In the genomic region with DNA sequence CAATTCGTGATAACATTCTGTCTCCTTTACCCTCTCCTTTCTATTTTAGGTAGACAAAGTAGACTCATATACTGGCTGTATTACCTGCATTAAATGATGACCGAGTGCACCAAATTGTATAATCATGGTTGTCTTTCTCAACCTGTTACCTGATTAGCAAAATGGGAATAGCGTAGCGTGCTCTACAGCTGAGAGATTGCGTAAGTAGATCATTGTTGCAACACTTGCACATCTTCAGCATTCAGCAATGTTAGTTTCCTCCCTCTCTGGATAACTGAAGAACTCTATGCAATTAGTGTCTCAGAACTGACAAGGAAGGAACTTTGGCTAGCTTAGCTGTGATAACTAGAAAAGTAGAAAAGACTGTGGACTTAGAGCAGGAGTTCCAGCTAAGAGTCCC, we compare ENCODE assay signal across 18 cellular contexts.
"Had no signal": no experiment of that assay in that cellular context is flagged by ENCODE, and none has a peak within 500 bp of the region (broad histone marks: within the 10 kb centered on the region; RNA-seq: fewer than 3 reads in every experiment).

No MANE protein-coding gene starts in this region.

- H3K27me3 ChIP-seq: esophagus muscularis mucosa, neural progenitor cell, ovary, right atrium auricular region had no signal

- DNase-seq: effector memory CD8-positive, alpha-beta T cell; foreskin fibroblast; immature natural killer cell; kidney; left cardiac atrium; left ventricle myocardium superior; mesenchymal stem cell; midbrain; nucleus accumbens; ovary; small intestine; stimulated activated CD4-positive, alpha-beta T cell treated with anti-CD3 and anti-CD28 coated beads, Interleukin-12 subunit alpha, Interleukin-12 subunit beta, amount 100 ng/mL, for 4 hours; stimulated activated naive CD4-positive, alpha-beta T cell had no signal

- H3K9me3 ChIP-seq: esophagus muscularis mucosa, ovary, right atrium auricular region had no signal

- H2AFZ ChIP-seq: neural progenitor cell had no signal

- H3K4me2 ChIP-seq: neural progenitor cell had no signal

- H3K4me3 ChIP-seq: esophagus muscularis mucosa, lung, neural progenitor cell, ovary, right atrium auricular region had no signal

- H3K4me1 ChIP-seq: esophagus muscularis mucosa, neural progenitor cell, right atrium auricular region had no signal

- H3K9ac ChIP-seq: neural progenitor cell had no signal

- H3K36me3 ChIP-seq: esophagus muscularis mucosa, neural progenitor cell, ovary, right atrium auricular region had no signal

- H3K27ac ChIP-seq: epithelial cell of prostate, esophagus muscularis mucosa, neural progenitor cell, ovary, right atrium auricular region had no signal
